In the genomic region with DNA sequence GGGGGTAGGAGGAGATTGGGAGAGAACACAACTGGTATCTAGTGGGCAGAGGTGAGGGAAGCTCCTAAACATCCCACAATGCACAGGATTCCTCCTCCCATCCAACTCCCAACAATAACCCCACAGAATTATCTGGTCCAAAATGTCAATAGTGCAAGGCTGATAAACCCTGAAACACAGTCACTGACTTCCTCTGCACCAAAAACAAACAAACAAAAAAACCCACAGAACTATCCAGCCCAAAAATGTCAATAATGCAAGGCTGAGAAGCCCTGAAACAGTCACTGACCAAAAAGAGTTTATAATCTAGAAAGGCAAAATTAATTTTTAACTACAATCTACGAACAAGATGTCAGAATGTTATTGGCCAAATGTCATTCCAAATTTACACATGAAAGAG, we compare ENCODE assay signal across 1 cellular context.
TF ChIP-seq lines count a peak whose summit lies in the region.

No MANE protein-coding gene starts in this region.

TF ChIP-seq in IMR-90, 13 proteins besides CTCF, POLR2A, EP300 and RAD21:
- TF ChIP-seq, protein P1, sequence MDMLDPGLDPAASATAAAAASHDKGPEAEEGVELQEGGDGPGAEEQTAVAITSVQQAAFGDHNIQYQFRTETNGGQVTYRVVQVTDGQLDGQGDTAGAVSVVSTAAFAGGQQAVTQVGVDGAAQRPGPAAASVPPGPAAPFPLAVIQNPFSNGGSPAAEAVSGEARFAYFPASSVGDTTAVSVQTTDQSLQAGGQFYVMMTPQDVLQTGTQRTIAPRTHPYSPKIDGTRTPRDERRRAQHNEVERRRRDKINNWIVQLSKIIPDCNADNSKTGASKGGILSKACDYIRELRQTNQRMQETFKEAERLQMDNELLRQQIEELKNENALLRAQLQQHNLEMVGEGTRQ (IDR thresholded peaks at IDR 0.05; ENCODE audit: low read depth, low read length): no peak
- no peak for TF ChIP-seq CEBPB (IDR thresholded peaks at IDR 0.05; ENCODE audit: low read depth, low read length)
- TF ChIP-seq RCOR1 (IDR thresholded peaks at IDR 0.05; ENCODE audit: insufficient replicate concordance, low read length): no peak
- no peak for TF ChIP-seq MAZ (IDR thresholded peaks at IDR 0.05; ENCODE audit: borderline replicate concordance, low read depth, low read length)
- no peak for TF ChIP-seq RFX5 (IDR thresholded peaks at IDR 0.05; ENCODE audit: low read depth, low read length)
- no peak for TF ChIP-seq CHD1 (IDR thresholded peaks at IDR 0.05; ENCODE audit: low read depth, low read length)
- no peak for TF ChIP-seq NFE2L2 (IDR thresholded peaks at IDR 0.05; ENCODE audit: low read depth, low read length)
- no peak for TF ChIP-seq FOS (IDR thresholded peaks at IDR 0.05; ENCODE audit: low read depth, low read length)
- TF ChIP-seq, protein P2, sequence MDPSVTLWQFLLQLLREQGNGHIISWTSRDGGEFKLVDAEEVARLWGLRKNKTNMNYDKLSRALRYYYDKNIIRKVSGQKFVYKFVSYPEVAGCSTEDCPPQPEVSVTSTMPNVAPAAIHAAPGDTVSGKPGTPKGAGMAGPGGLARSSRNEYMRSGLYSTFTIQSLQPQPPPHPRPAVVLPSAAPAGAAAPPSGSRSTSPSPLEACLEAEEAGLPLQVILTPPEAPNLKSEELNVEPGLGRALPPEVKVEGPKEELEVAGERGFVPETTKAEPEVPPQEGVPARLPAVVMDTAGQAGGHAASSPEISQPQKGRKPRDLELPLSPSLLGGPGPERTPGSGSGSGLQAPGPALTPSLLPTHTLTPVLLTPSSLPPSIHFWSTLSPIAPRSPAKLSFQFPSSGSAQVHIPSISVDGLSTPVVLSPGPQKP (IDR thresholded peaks at IDR 0.05; ENCODE audit: borderline replicate concordance, low read depth, low read length): no peak
- no peak for TF ChIP-seq MXI1 (IDR thresholded peaks at IDR 0.05; ENCODE audit: borderline replicate concordance, low read depth, low read length)
- no peak for TF ChIP-seq MAFK (IDR thresholded peaks at IDR 0.05; ENCODE audit: low read depth, low read length)
- TF ChIP-seq SMC3 (IDR thresholded peaks at IDR 0.05; ENCODE audit: low read depth, low read length): no peak
- no peak for TF ChIP-seq BHLHE40 (IDR thresholded peaks at IDR 0.05; ENCODE audit: low read depth, low read length)
TF ChIP-seq in IMR-90: peak in this region for 0.
